Comparison of ENCODE assay signal across 8 cellular contexts in the genomic region with DNA sequence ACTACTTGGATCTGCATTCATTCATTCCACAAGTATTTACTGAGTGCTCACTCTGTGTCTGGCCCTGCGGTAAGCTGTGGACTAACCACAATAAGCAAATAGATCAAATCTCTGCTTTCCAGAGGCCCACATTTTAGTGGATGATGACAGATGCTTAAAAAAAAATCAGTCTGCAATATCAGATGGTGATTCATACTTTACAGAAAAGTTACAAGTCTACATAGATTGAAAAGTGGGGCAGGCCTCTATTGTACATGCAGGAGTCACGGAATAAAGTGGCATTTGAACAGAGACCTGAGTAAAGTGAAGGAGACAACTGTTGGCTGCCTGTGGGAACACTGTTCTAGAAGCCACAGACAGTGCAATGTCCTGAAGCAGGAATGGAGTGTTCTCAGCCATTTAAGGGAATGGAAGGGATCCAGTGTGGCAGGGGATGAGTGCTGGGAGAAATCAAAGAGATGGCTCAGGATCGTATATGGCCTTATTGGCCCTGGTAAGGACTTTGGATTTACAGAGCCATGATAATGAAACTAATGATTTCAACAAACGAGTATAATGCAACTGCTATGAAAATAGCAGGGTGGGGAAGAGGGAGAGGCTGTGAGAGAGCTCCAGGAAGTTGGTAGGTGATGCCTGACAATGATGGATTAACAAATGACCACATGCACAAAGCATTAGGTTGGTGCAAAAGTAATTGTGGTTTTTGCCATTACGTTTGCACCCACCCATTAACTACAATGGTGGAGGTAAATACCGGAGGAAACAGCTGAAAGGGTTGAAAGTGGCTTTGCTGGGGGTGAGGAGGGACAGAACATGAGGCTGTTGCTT. TPM values are rescaled to one million over a fixed set of nuclear protein-coding genes. Genes with fewer than 3 reads are reported as not detected.
A peak's percentile ranks its signal among the peaks of the same experiment; 100 is the strongest.
DNase-seq lines count a peak whose midpoint lies in the region; ATAC-seq, FAIRE-seq and TF ChIP-seq lines count a peak whose summit lies in the region.

No MANE protein-coding gene starts in this region.

- CTCF ChIA-PET in WTC11 (lab: Charles Lee), result no interaction called here

- H3K27me3 ChIP-seq in adrenal gland, result no peaks in the 10 kb centered on the region

- no peaks in the 10 kb centered on the region for H3K36me3 Mint-ChIP-seq in WTC11

- no peak for TF ChIP-seq POLR2A in adrenal gland (IDR thresholded peaks at IDR 0.05)

- H3K36me3 ChIP-seq in adrenal gland (replicated peaks in 1 of 2), result no peaks in the 10 kb centered on the region

- no peak overlapping the region for H3K27ac ChIP-seq in adrenal gland

- no peak for FAIRE-seq in HTR-8/SVneo (lab: Jason Lieb, UNC)

- no peak overlapping the region for H3K4me3 ChIP-seq in adrenal gland

- TF ChIP-seq CTCF in WTC11 (IDR thresholded peaks at IDR 0.05) (no peak), adrenal gland (IDR thresholded peaks at IDR 0.05) (no peak)

- POLR2A ChIA-PET in WTC11 (lab: Charles Lee), result no interaction called here

- no peaks in the 10 kb centered on the region for H3K27me3 Mint-ChIP-seq in WTC11 (ENCODE audit: low read depth)

- H3K4me1 ChIP-seq in adrenal gland (replicated peaks in 1 of 2), result no peaks in the 10 kb centered on the region

- no peaks in the 10 kb centered on the region for H3K9me3 Mint-ChIP-seq in WTC11

- H3K4me1 Mint-ChIP-seq in WTC11, result peaks cover 7% of the 10 kb centered on the region

- DNase-seq in CMK (ENCODE audit: low read depth), result peak; percentile 12
- peak; percentile 68 for DNase-seq in HTR-8/SVneo (ENCODE audit: insufficient read length, low spot score)
- DNase-seq in WTC11 (ENCODE audit: low spot score), result no peak
- no peak for DNase-seq in left colon
- no peak for DNase-seq in adrenal gland
- no peak for DNase-seq in NCI-H1436 (lab: John Stamatoyannopoulos, UW)

- H3K9me3 ChIP-seq in adrenal gland (replicated peaks in 1 of 3), result no peaks in the 10 kb centered on the region

- ATAC-seq in WTC11 (no peak), left colon (peak; percentile 92), GM21529 (IDR thresholded peaks at IDR 0.05; ENCODE audit: unreplicated experiment) (no peak), HG03342 (IDR thresholded peaks at IDR 0.05; ENCODE audit: unreplicated experiment) (no peak)

- intact Hi-C loops in left colon (cut with DNase I, micrococcal nuclease), result no loop called here
- intact Hi-C loops in adrenal gland (cut with DNase I), result no loop called here

- H3K4me3 Mint-ChIP-seq in WTC11, result no peak overlapping the region

- H3K27ac Mint-ChIP-seq in WTC11, result no peak overlapping the region

- WGBS in adrenal gland, 4 donors, result 65 to 77% (median 67%) methylated on average over 6 of the region's 6 CpGs

TF ChIP-seq in WTC11, 78 proteins besides CTCF, POLR2A, EP300 and RAD21:
- TF ChIP-seq ESRRA (CRISPR knock-in tag; IDR thresholded peaks at IDR 0.05; ENCODE audit: borderline replicate concordance) (no peak), FOXK1 (CRISPR knock-in tag; IDR thresholded peaks at IDR 0.05) (no peak), ZBTB21 (CRISPR knock-in tag; IDR thresholded peaks at IDR 0.05; ENCODE audit: borderline replicate concordance) (no peak), ZNF121 (CRISPR knock-in tag; IDR thresholded peaks at IDR 0.05) (no peak), JUN (CRISPR knock-in tag; IDR thresholded peaks at IDR 0.05) (no peak), GABPB1 (CRISPR knock-in tag; IDR thresholded peaks at IDR 0.05) (0 out of 2 replicates have a peak, but pooled peaks have one; percentile 11)
- TF ChIP-seq, protein P1, sequence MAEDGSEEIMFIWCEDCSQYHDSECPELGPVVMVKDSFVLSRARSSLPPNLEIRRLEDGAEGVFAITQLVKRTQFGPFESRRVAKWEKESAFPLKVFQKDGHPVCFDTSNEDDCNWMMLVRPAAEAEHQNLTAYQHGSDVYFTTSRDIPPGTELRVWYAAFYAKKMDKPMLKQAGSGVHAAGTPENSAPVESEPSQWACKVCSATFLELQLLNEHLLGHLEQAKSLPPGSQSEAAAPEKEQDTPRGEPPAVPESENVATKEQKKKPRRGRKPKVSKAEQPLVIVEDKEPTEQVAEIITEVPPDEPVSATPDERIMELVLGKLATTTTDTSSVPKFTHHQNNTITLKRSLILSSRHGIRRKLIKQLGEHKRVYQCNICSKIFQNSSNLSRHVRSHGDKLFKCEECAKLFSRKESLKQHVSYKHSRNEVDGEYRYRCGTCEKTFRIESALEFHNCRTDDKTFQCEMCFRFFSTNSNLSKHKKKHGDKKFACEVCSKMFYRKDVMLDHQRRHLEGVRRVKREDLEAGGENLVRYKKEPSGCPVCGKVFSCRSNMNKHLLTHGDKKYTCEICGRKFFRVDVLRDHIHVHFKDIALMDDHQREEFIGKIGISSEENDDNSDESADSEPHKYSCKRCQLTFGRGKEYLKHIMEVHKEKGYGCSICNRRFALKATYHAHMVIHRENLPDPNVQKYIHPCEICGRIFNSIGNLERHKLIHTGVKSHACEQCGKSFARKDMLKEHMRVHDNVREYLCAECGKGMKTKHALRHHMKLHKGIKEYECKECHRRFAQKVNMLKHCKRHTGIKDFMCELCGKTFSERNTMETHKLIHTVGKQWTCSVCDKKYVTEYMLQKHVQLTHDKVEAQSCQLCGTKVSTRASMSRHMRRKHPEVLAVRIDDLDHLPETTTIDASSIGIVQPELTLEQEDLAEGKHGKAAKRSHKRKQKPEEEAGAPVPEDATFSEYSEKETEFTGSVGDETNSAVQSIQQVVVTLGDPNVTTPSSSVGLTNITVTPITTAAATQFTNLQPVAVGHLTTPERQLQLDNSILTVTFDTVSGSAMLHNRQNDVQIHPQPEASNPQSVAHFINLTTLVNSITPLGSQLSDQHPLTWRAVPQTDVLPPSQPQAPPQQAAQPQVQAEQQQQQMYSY (CRISPR knock-in tag; IDR thresholded peaks at IDR 0.05), result 0 out of 2 replicates have a peak, but pooled peaks have one; percentile 38
- TF ChIP-seq, protein P2, sequence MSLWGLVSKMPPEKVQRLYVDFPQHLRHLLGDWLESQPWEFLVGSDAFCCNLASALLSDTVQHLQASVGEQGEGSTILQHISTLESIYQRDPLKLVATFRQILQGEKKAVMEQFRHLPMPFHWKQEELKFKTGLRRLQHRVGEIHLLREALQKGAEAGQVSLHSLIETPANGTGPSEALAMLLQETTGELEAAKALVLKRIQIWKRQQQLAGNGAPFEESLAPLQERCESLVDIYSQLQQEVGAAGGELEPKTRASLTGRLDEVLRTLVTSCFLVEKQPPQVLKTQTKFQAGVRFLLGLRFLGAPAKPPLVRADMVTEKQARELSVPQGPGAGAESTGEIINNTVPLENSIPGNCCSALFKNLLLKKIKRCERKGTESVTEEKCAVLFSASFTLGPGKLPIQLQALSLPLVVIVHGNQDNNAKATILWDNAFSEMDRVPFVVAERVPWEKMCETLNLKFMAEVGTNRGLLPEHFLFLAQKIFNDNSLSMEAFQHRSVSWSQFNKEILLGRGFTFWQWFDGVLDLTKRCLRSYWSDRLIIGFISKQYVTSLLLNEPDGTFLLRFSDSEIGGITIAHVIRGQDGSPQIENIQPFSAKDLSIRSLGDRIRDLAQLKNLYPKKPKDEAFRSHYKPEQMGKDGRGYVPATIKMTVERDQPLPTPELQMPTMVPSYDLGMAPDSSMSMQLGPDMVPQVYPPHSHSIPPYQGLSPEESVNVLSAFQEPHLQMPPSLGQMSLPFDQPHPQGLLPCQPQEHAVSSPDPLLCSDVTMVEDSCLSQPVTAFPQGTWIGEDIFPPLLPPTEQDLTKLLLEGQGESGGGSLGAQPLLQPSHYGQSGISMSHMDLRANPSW (CRISPR knock-in tag; conservative IDR thresholded peaks at IDR 0.05; ENCODE audit: low read depth), result no peak
TF ChIP-seq in WTC11: peak in this region for 2.

RNA-seq across cellular contexts. Expression of a gene that starts 31.1 kb away (rescaled TPM):
- total RNA-seq in WTC11 (2021), result 0.25 to 0.59 TPM (median 0.37 TPM) in 3 replicates
- 100 to 1,000 TPM; 309 to 343 TPM for total RNA-seq in left colon
- 1 to 10 TPM in 2 of 8 donors, under 1 TPM in 2, not detected in 4; 0.18 to 1.4 (median 0.72) TPM for total RNA-seq in adrenal gland
- 1 to 10 TPM in 1 of 3 donors, under 1 TPM in 2; 0.27 to 3.2 (median 0.72) TPM for polyA plus RNA-seq in adrenal gland

RNA-seq across cellular contexts. Expression of a gene that starts 48.7 kb away (rescaled TPM):
- total RNA-seq in WTC11 (2021) (30.7 to 35.5 TPM (median 31.4 TPM) in 3 replicates), left colon (10 to 100 TPM; 19.0 to 19.7 TPM), adrenal gland (10 to 100 TPM; 12.2 to 30.2 (median 21.7) TPM)
- polyA plus RNA-seq in adrenal gland, result 10 to 100 TPM in 2 of 3 donors, 1 to 10 TPM in 1; 8.7 to 15.1 (median 11.1) TPM

Comparison
In these comparisons a context has a peak if more than half of its experiments do, and no peak if none do; other contexts are left out.
1. DNase-seq: peak in CMK (single experiment) and HTR-8/SVneo (single experiment); none in WTC11 (single experiment), left colon (0 of 2), adrenal gland (0 of 7) and NCI-H1436 (single experiment).
2. RNA of a gene that starts 31.1 kb away (total RNA-seq): 309 to 343 TPM in left colon; 0.25 to 0.59 TPM in WTC11 and 0.18 to 1.4 TPM in adrenal gland; every median in the first group is over 100 times any median in the second.